In genomic region chr17:2041561-2042354, GRCh38 we compare ENCODE assay signal across 8 cellular contexts. TPM values are rescaled to one million over a fixed set of nuclear protein-coding genes. Genes with fewer than 3 reads are reported as not detected.
DNase-seq lines count a peak whose midpoint lies in the region; ATAC-seq, FAIRE-seq and TF ChIP-seq lines count a peak whose summit lies in the region.

Gene OVCA2 (plus strand): TSS chr17:2042022. CDS start chr17:2042048, 26 bp downstream.

- H3K36me3 Mint-ChIP-seq in T-helper 17 cell (ENCODE audit: low read depth) = peaks cover 2% of the 10 kb centered on the region

- peaks cover 19% of the 10 kb centered on the region for H3K4me1 ChIP-seq in vagina

- TF ChIP-seq POLR2A in GM12892 (IDR thresholded peaks at IDR 0.05; ENCODE audit: low read depth, low read length) = peak; percentile 85
- peak in 1 of 2 donors; percentile 39 for TF ChIP-seq POLR2A in vagina (IDR thresholded peaks at IDR 0.05)

- H3K27ac Mint-ChIP-seq in T-helper 17 cell = peak within 1 kb of the TSS; percentile 95

- H3K4me1 Mint-ChIP-seq in T-helper 17 cell = peaks cover 14% of the 10 kb centered on the region

- DNase-seq in GM12892 (ENCODE audit: insufficient read length) (peak; percentile 97), NCI-H146 (lab: John Stamatoyannopoulos, UW) (peak; percentile 95), T-helper 17 cell (peak; percentile 95 to 97 (median 97)), amygdala (lab: John Stamatoyannopoulos, UW) (peak; percentile 56 to 96 (median 87)), left ventricle myocardium superior (peak; percentile 97), putamen (ENCODE audit: low spot score) (peak; percentile 92), vagina (ENCODE audit: extremely low spot score in 2 of 2) (no peak)

- H3K27me3 ChIP-seq in vagina = no peaks in the 10 kb centered on the region

- peak; percentile 100 for FAIRE-seq in GM12892 (lab: Jason Lieb, UNC)

- peak within 1 kb of the TSS; percentile 83 for H3K27ac ChIP-seq in vagina

- intact Hi-C loops in left ventricle myocardium superior (cut with micrococcal nuclease) (no loop called here), vagina (cut with DNase I) (no loop called here)

- TF ChIP-seq CTCF in vagina (IDR thresholded peaks at IDR 0.05) = peak; percentile 30 to 54 (median 31)

- peak; percentile 92 for ATAC-seq in HG02840 (IDR thresholded peaks at IDR 0.05; ENCODE audit: low FRiP score, unreplicated experiment)
- peak; percentile 92 for ATAC-seq in T-helper 17 cell
- ATAC-seq in left ventricle myocardium superior = peak; percentile 95

- H3K4me3 Mint-ChIP-seq in T-helper 17 cell = peak within 1 kb of the TSS; percentile 94

- peaks cover 0 to 8% of the 10 kb centered on the region in 2 donors for H3K36me3 ChIP-seq in vagina

- no peaks in the 10 kb centered on the region for H3K27me3 Mint-ChIP-seq in T-helper 17 cell

- H3K4me3 ChIP-seq in vagina = peak within 1 kb of the TSS; percentile 60 to 92

- H3K9me3 ChIP-seq in T-helper 17 cell (ENCODE audit: control insufficient read depth, low read length, poor library complexity, severe bottlenecking) (no peaks in the 10 kb centered on the region), vagina (no peaks in the 10 kb centered on the region)

RNA-seq across cellular contexts. Expression of gene OVCA2, which starts in this region (rescaled TPM):
- polyA plus RNA-seq in GM12892 (2012; ENCODE audit: missing spikeins) = 19.0 TPM
- total RNA-seq in T-helper 17 cell (10 to 100 TPM; 28.4 to 35.2 TPM), left ventricle myocardium superior (14.4 TPM), vagina (24.3 TPM)

Comparison
In these comparisons a context has a peak if more than half of its experiments do, and no peak if none do; other contexts are left out.
1. DNase-seq: peak in GM12892 (single experiment), NCI-H146 (single experiment), T-helper 17 cell (3 of 3), amygdala (56 of 56), left ventricle myocardium superior (single experiment) and putamen (single experiment); none in vagina (0 of 2).
2. Peak in every context shown above with its lines, with median percentiles within 50 percentile points of each other: ATAC-seq.